20 cellular contexts compared by ENCODE assay signal in the genomic region with DNA sequence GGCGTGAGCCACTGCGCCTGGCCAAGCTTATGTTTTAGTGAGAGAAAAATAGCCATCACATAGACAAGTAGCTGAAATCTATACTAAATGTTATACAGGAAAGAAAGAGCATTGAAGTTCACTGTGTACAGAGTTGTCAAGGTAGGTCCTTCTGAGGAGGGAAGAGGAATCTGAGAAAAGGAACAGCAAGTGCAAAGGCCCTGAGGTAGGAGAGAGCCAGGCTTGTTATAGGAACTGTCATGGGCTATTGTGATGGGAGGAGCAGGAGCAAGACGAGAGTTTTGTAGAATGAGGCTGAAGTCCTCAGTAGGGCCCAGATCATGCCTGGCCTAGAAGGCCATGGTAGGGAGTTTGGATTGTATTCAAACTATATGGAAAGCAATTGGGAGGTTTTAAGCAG. TPM values are rescaled to one million over a fixed set of nuclear protein-coding genes. Genes with fewer than 3 reads are reported as not detected.
DNase-seq lines count a peak whose midpoint lies in the region; ATAC-seq, FAIRE-seq and TF ChIP-seq lines count a peak whose summit lies in the region.
"Had no signal": no experiment of that assay in that cellular context is flagged by ENCODE, and none has a peak within 500 bp of the region (broad histone marks: within the 10 kb centered on the region; RNA-seq: fewer than 3 reads in every experiment).

No MANE protein-coding gene starts in this region.

- no peak for TF ChIP-seq RAD21 in GM12878 (IDR thresholded peaks at IDR 0.05; ENCODE audit: insufficient read depth, low read depth, low read length)

- H3K9me3 Mint-ChIP-seq in T-helper 2 cell treated with Interferon-gamma antibody and Interleukin-4, amounts not matched to agents 5 μg/mL and 100 μg/mL, for 36 hours: no peaks in the 10 kb centered on the region
- no peaks in the 10 kb centered on the region for H3K9me3 Mint-ChIP-seq in IgD-negative memory B cell
- H3K9me3 Mint-ChIP-seq in natural killer cell treated with Interleukin-12 subunit alpha and Interleukin-12 subunit beta and Interleukin-15 and Interleukin-18, amount 100 ng/mL, for 72 hours: no peaks in the 10 kb centered on the region

- in situ Hi-C loops in GM12878 (cut with MboI): no loop called here

- intact Hi-C loops in GM12878 (cut with micrococcal nuclease; ENCODE audit: unreplicated experiment): no loop called here

- H4K20me1 ChIP-seq in GM12878 (ENCODE audit: control insufficient read depth, insufficient read depth): no peaks in the 10 kb centered on the region

- RAD21 ChIA-PET in GM12878 (lab: Charles Lee; ENCODE audit: unreplicated experiment): interaction anchor here (0.6 to 3.6 kb wide), 8 partner anchors 10 to 193 kb away, joined by 3 to 26 read pairs (median 6); no protein-coding TSS in a partner anchor

- H3K4me1 ChIP-seq in GM12878 (ENCODE audit: control insufficient read depth, insufficient read depth, low read length): peaks cover 37% of the 10 kb centered on the region
- H3K4me1 ChIP-seq: parathyroid adenoma had no signal

- peak overlapping the region; percentile 10 for H3K4me2 ChIP-seq in GM12878 (ENCODE audit: control insufficient read depth, insufficient read depth)
- H3K4me2 ChIP-seq: SK-N-SH had no signal

- peaks cover 73% of the 10 kb centered on the region for H3K79me2 ChIP-seq in GM12878 (ENCODE audit: control insufficient read depth, insufficient read depth, low read length)
- H3K79me2 ChIP-seq: parathyroid adenoma had no signal

- SMC1A ChIA-PET in GM12878 (lab: Charles Lee; ENCODE audit: uncharacterized antibody, unreplicated experiment): interaction anchor here (0.8 to 7.2 kb wide), 7 partner anchors 8 to 228 kb away, joined by 3 to 57 read pairs (median 10); a partner anchor contains a TSS

- no peaks in the 10 kb centered on the region for H3K9me3 ChIP-seq in GM12878 (replicated peaks; ENCODE audit: control insufficient read depth, insufficient read depth, low read length)
- H3K9me3 ChIP-seq: SK-N-SH, transverse colon had no signal

- H3K4me1 Mint-ChIP-seq in T-helper 2 cell treated with Interferon-gamma antibody and Interleukin-4, amounts not matched to agents 5 μg/mL and 100 μg/mL, for 36 hours (ENCODE audit: low read depth): peaks cover 66% of the 10 kb centered on the region
- H3K4me1 Mint-ChIP-seq in IgD-negative memory B cell: peaks cover 39 to 61% (median 39%) of the 10 kb centered on the region in 3 donors
- H3K4me1 Mint-ChIP-seq in natural killer cell treated with Interleukin-12 subunit alpha and Interleukin-12 subunit beta and Interleukin-15 and Interleukin-18, amount 100 ng/mL, for 72 hours (ENCODE audit: low read depth in 2 of 2): peaks cover 68 to 78% of the 10 kb centered on the region in 2 donors

- CTCF ChIA-PET in GM12878 (lab: Yijun Ruan, JAX): interaction anchor here (1.1 to 7.7 kb wide), 9 partner anchors 8 to 229 kb away, joined by 4 to 117 read pairs (median 6); no protein-coding TSS in a partner anchor

- peak overlapping the region; percentile 24 for H3K27ac ChIP-seq in GM12878 (ENCODE audit: control insufficient read depth, insufficient read depth)
- H3K27ac ChIP-seq: parathyroid adenoma, transverse colon had no signal

- peak overlapping the region; percentile 60 for H3K27ac Mint-ChIP-seq in T-helper 2 cell treated with Interferon-gamma antibody and Interleukin-4, amounts not matched to agents 5 μg/mL and 100 μg/mL, for 36 hours
- H3K27ac Mint-ChIP-seq in IgD-negative memory B cell: peak overlapping the region; percentile 95 to 99 (median 97)
- peak overlapping the region; percentile 99 for H3K27ac Mint-ChIP-seq in natural killer cell treated with Interleukin-12 subunit alpha and Interleukin-12 subunit beta and Interleukin-15 and Interleukin-18, amount 100 ng/mL, for 72 hours

- no peak for DNase-seq in T-helper 2 cell treated with Interferon-gamma antibody and Interleukin-4, amounts not matched to agents 5 μg/mL and 100 μg/mL, for 36 hours (ENCODE audit: low spot score)
- DNase-seq in T-helper 2 cell (no peak), GM12878 (ENCODE audit: low read depth, low spot score) (no peak), midbrain (lab: John Stamatoyannopoulos, UW) (no peak)
- DNase-seq in natural killer cell treated with Interleukin-12 subunit alpha and Interleukin-12 subunit beta and Interleukin-15 and Interleukin-18, amount 100 ng/mL, for 72 hours (ENCODE audit: low spot score): no peak
- DNase-seq: amygdala; left colon; NCI-H1092 treated with DMSO at 0.1 percent for 48 hours; NCI-H2171 treated with DMSO at 0.1 percent for 48 hours; SK-N-SH; stimulated activated CD4-positive, alpha-beta T cell treated with anti-CD3 and anti-CD28 coated beads, Interleukin-4, amount 100 ng/mL, for 4 hours; transverse colon had no signal

- H3K4me3 ChIP-seq in GM12878: peak overlapping the region; percentile 46
- H3K4me3 ChIP-seq: skin epidermis, transverse colon had no signal

- no peak for TF ChIP-seq EP300 in GM12878 (IDR thresholded peaks at IDR 0.05; ENCODE audit: borderline replicate concordance in 1 of 2, control insufficient read depth in 1 of 2, low read depth in 2 of 2, low read length in 2 of 2)

- peaks cover 59% of the 10 kb centered on the region for H3K36me3 Mint-ChIP-seq in T-helper 2 cell treated with Interferon-gamma antibody and Interleukin-4, amounts not matched to agents 5 μg/mL and 100 μg/mL, for 36 hours (ENCODE audit: low read depth)
- H3K36me3 Mint-ChIP-seq in IgD-negative memory B cell: peaks cover 4% of the 10 kb centered on the region
- H3K36me3 Mint-ChIP-seq in natural killer cell treated with Interleukin-12 subunit alpha and Interleukin-12 subunit beta and Interleukin-15 and Interleukin-18, amount 100 ng/mL, for 72 hours: peaks cover 29% of the 10 kb centered on the region

- no peak for ATAC-seq in GM12878
- no peak for ATAC-seq in natural killer cell treated with Interleukin-12 subunit alpha and Interleukin-12 subunit beta and Interleukin-15 and Interleukin-18, amount 100 ng/mL, for 72 hours
- no peak for ATAC-seq in HG02938 (IDR thresholded peaks at IDR 0.05; ENCODE audit: unreplicated experiment)
- ATAC-seq in GM18511 (IDR thresholded peaks at IDR 0.05; ENCODE audit: unreplicated experiment): no peak
- ATAC-seq: left colon had no signal

- no peaks in the 10 kb centered on the region for H3K27me3 ChIP-seq in GM12878 (replicated peaks in 1 of 2; ENCODE audit: control insufficient read depth in 2 of 2, insufficient read depth in 2 of 2, low read length in 1 of 2)
- H3K27me3 ChIP-seq: transverse colon had no signal

- H2AFZ ChIP-seq in GM12878 (ENCODE audit: control insufficient read depth, low read depth, low read length): no peak overlapping the region
- H2AFZ ChIP-seq: parathyroid adenoma had no signal

- BruUV-seq in GM12878 (replicated peaks; lab: Mats Ljungman, UMichigan): no TSS peak

- 98% methylated on average over 3 of the region's 3 CpGs for WGBS in GM12878 (ENCODE audit: insufficient coverage, insufficient replicate concordance, low lambda C conversion rate, missing lambda C conversion rate)

- H3K36me3 ChIP-seq in GM12878 (ENCODE audit: control insufficient read depth in 2 of 2, insufficient read depth in 2 of 2, low read length in 1 of 2): peaks cover 5 to 27% of the 10 kb centered on the region in 2 experiments

- no peak overlapping the region for H3K4me3 Mint-ChIP-seq in T-helper 2 cell treated with Interferon-gamma antibody and Interleukin-4, amounts not matched to agents 5 μg/mL and 100 μg/mL, for 36 hours
- H3K4me3 Mint-ChIP-seq in IgD-negative memory B cell: peak overlapping the region in 2 of 4 donors; percentile 61 to 81
- H3K4me3 Mint-ChIP-seq in natural killer cell treated with Interleukin-12 subunit alpha and Interleukin-12 subunit beta and Interleukin-15 and Interleukin-18, amount 100 ng/mL, for 72 hours: peak overlapping the region; percentile 83

- TF ChIP-seq CTCF in GM12878 (IDR thresholded peaks at IDR 0.05 in 2 of 3, conservative IDR thresholded peaks at IDR 0.05 in 1 of 3; ENCODE audit: control insufficient read depth in 2 of 3, extremely low read depth in 1 of 3, insufficient read depth in 1 of 3, low read depth in 3 of 3, low read length in 3 of 3): no peak

- H3K27me3 Mint-ChIP-seq in T-helper 2 cell treated with Interferon-gamma antibody and Interleukin-4, amounts not matched to agents 5 μg/mL and 100 μg/mL, for 36 hours (ENCODE audit: low read depth): no peaks in the 10 kb centered on the region
- H3K27me3 Mint-ChIP-seq in IgD-negative memory B cell: no peaks in the 10 kb centered on the region
- no peaks in the 10 kb centered on the region for H3K27me3 Mint-ChIP-seq in natural killer cell treated with Interleukin-12 subunit alpha and Interleukin-12 subunit beta and Interleukin-15 and Interleukin-18, amount 100 ng/mL, for 72 hours

- FAIRE-seq in GM12878 (lab: Jason Lieb, UNC): no peak
- FAIRE-seq: endometrium, RCC 7860 had no signal

- TF ChIP-seq POLR2A in GM12878 (IDR thresholded peaks at IDR 0.05; ENCODE audit: low read depth, low read length): no peak

- POLR2A ChIA-PET in GM12878 (lab: Charles Lee): interaction anchor here (0.5 to 7.6 kb wide), 7 partner anchors 8 to 392 kb away, joined by 3 to 56 read pairs (median 6); no protein-coding TSS in a partner anchor

- no peak overlapping the region; the same call in 1 of the 2 replicates for H3K9ac ChIP-seq in GM12878 (ENCODE audit: control insufficient read depth, insufficient read depth, low read length)
- H3K9ac ChIP-seq: parathyroid adenoma, SK-N-SH had no signal

RNA-seq across cellular contexts. Expression of a gene that starts 4.6 kb away (rescaled TPM):
- polyA plus RNA-seq in IgD-negative memory B cell: 4.3 TPM
- 51.2 and 54.8 TPM in 2 replicates for total RNA-seq in GM12878 (2013; cell fraction: nucleolus; rRNA removed)
- total RNA-seq in GM12878 (2014; rRNA removed): 22.0 and 25.0 TPM in 2 replicates
- total RNA-seq in GM12878 (2014; rRNA removed; fragmentation: Illumina TruSeq; extraction: Trizol): 17.3 and 17.6 TPM in 2 replicates
- total RNA-seq in GM12878 (2021): 34.4 and 35.9 TPM in 2 replicates
- 7.9 TPM for polyA plus RNA-seq in GM12878 (2011; ENCODE audit: low read depth)
- polyA plus RNA-seq in GM12878 (2011; rRNA removed): 41.8 and 81.2 TPM in 2 replicates
- 113 and 114 TPM in 2 replicates for polyA plus RNA-seq in GM12878 (2011; cell fraction: cytosol; rRNA removed)
- polyA plus RNA-seq in GM12878 (2011; cell fraction: nucleus; rRNA removed): 122 and 163 TPM in 2 replicates
- polyA plus RNA-seq in GM12878 (2012): 30.3 and 34.7 TPM in 2 replicates
- polyA plus RNA-seq in GM12878 (2014; fragmentation: Illumina TruSeq; extraction: Trizol): 31.7 and 39.1 TPM in 2 replicates
- 1 to 10 TPM in 1 of 2 experiments, under 1 TPM in 1; 0.40 to 1.2 TPM for polyA plus RNA-seq in GM12878 (2014; fragmentation: Nextera tagmentation; extraction: Ambion mirVana)
- polyA plus RNA-seq in GM12878 (2014; rRNA removed): 40.7 and 42.7 TPM in 2 replicates
- 1 to 10 TPM; 1.3 to 2.0 TPM for polyA plus RNA-seq in GM12878 (2016; fragmentation: Nextera tagmentation; extraction: Ambion mirVana)
- 65.5 and 92.0 TPM in 2 replicates for polyA minus RNA-seq in GM12878 (2011; rRNA and poly(A)+ RNA removed)
- 22.5 and 32.2 TPM in 2 replicates for polyA minus RNA-seq in GM12878 (2011; cell fraction: cytosol; rRNA and poly(A)+ RNA removed)
- polyA minus RNA-seq in GM12878 (2011; cell fraction: nucleus; rRNA and poly(A)+ RNA removed): 14.6 and 18.0 TPM in 2 replicates
- 100 to 1,000 TPM in 1 of 2 donors, 10 to 100 TPM in 1; 87.2 to 106 TPM for total RNA-seq in natural killer cell treated with Interleukin-12 subunit alpha and Interleukin-12 subunit beta and Interleukin-15 and Interleukin-18, amount 100 ng/mL, for 72 hours

RNA-seq across cellular contexts. Expression of a gene that starts 31.9 kb away (rescaled TPM):
- polyA plus RNA-seq in IgD-negative memory B cell (not detected), GM12878 (2011; rRNA removed) (0.06 and 0.19 TPM in 2 replicates), GM12878 (2014; fragmentation: Illumina TruSeq; extraction: Trizol) (0.14 and 1.2 TPM in 2 replicates), GM12878 (2014; fragmentation: Nextera tagmentation; extraction: Ambion mirVana) (under 1 TPM; 0.27 to 0.33 TPM), GM12878 (2014; rRNA removed) (2.7 and 3.2 TPM in 2 replicates), GM12878 (2016; fragmentation: Nextera tagmentation; extraction: Ambion mirVana) (under 1 TPM; 0.63 to 0.82 TPM)
- 0.64 and 1.1 TPM in 2 replicates for total RNA-seq in GM12878 (2013; cell fraction: nucleolus; rRNA removed)
- total RNA-seq in GM12878 (2014; rRNA removed) (2.0 and 2.7 TPM in 2 replicates), GM12878 (2014; rRNA removed; fragmentation: Illumina TruSeq; extraction: Trizol) (1.7 and 2.1 TPM in 2 replicates), GM12878 (2021) (2.9 and 4.1 TPM in 2 replicates)
- 0.71 TPM for polyA plus RNA-seq in GM12878 (2011; ENCODE audit: low read depth)
- 0.10 and 0.13 TPM in 2 replicates for polyA plus RNA-seq in GM12878 (2011; cell fraction: cytosol; rRNA removed)
- polyA plus RNA-seq in GM12878 (2011; cell fraction: nucleus; rRNA removed): 0.24 and 0.48 TPM in 2 replicates
- 3.6 and 3.8 TPM in 2 replicates for polyA plus RNA-seq in GM12878 (2012)
- 0.26 TPM in 1 of 2 replicates, not detected in the other for polyA minus RNA-seq in GM12878 (2011; rRNA and poly(A)+ RNA removed)
- polyA minus RNA-seq in GM12878 (2011; cell fraction: cytosol; rRNA and poly(A)+ RNA removed): 3.7 and 4.8 TPM in 2 replicates
- 0.85 and 1.3 TPM in 2 replicates for polyA minus RNA-seq in GM12878 (2011; cell fraction: nucleus; rRNA and poly(A)+ RNA removed)
- total RNA-seq in natural killer cell treated with Interleukin-12 subunit alpha and Interleukin-12 subunit beta and Interleukin-15 and Interleukin-18, amount 100 ng/mL, for 72 hours: under 1 TPM; 0.50 to 0.56 TPM
- total RNA-seq: cerebellum had no signal

RNA-seq across cellular contexts. Expression of a gene that starts 43.3 kb away (rescaled TPM):
- polyA plus RNA-seq in IgD-negative memory B cell: 10.6 TPM
- 25.1 and 27.4 TPM in 2 replicates for total RNA-seq in GM12878 (2013; cell fraction: nucleolus; rRNA removed)
- total RNA-seq in GM12878 (2014; rRNA removed): 13.5 and 15.4 TPM in 2 replicates
- total RNA-seq in GM12878 (2014; rRNA removed; fragmentation: Illumina TruSeq; extraction: Trizol): 10.9 and 11.1 TPM in 2 replicates
- 10.4 and 10.7 TPM in 2 replicates for total RNA-seq in GM12878 (2021)
- 8.8 TPM for polyA plus RNA-seq in GM12878 (2011; ENCODE audit: low read depth)
- polyA plus RNA-seq in GM12878 (2011; rRNA removed): 11.0 and 17.3 TPM in 2 replicates
- 18.7 and 19.3 TPM in 2 replicates for polyA plus RNA-seq in GM12878 (2011; cell fraction: cytosol; rRNA removed)
- polyA plus RNA-seq in GM12878 (2011; cell fraction: nucleus; rRNA removed): 14.3 and 16.5 TPM in 2 replicates
- 12.6 and 14.0 TPM in 2 replicates for polyA plus RNA-seq in GM12878 (2012)
- 10.4 and 11.2 TPM in 2 replicates for polyA plus RNA-seq in GM12878 (2014; fragmentation: Illumina TruSeq; extraction: Trizol)
- 10 to 100 TPM in 1 of 2 experiments, 1 to 10 TPM in 1; 8.8 to 12.8 TPM for polyA plus RNA-seq in GM12878 (2014; fragmentation: Nextera tagmentation; extraction: Ambion mirVana)
- polyA plus RNA-seq in GM12878 (2014; rRNA removed): 8.0 and 9.8 TPM in 2 replicates
- 10 to 100 TPM; 15.8 to 18.1 TPM for polyA plus RNA-seq in GM12878 (2016; fragmentation: Nextera tagmentation; extraction: Ambion mirVana)
- 17.5 and 26.6 TPM in 2 replicates for polyA minus RNA-seq in GM12878 (2011; rRNA and poly(A)+ RNA removed)
- 4.3 and 5.8 TPM in 2 replicates for polyA minus RNA-seq in GM12878 (2011; cell fraction: cytosol; rRNA and poly(A)+ RNA removed)
- 11.5 and 19.5 TPM in 2 replicates for polyA minus RNA-seq in GM12878 (2011; cell fraction: nucleus; rRNA and poly(A)+ RNA removed)
- 10 to 100 TPM; 44.3 to 60.2 TPM for total RNA-seq in natural killer cell treated with Interleukin-12 subunit alpha and Interleukin-12 subunit beta and Interleukin-15 and Interleukin-18, amount 100 ng/mL, for 72 hours

RNA-seq across cellular contexts. Expression of a gene that starts 59.0 kb away (rescaled TPM):
- polyA plus RNA-seq in IgD-negative memory B cell: 20.3 TPM
- total RNA-seq in GM12878 (2013; cell fraction: nucleolus; rRNA removed): 24.6 and 26.1 TPM in 2 replicates
- 17.6 and 20.6 TPM in 2 replicates for total RNA-seq in GM12878 (2014; rRNA removed)
- 12.2 and 15.8 TPM in 2 replicates for total RNA-seq in GM12878 (2014; rRNA removed; fragmentation: Illumina TruSeq; extraction: Trizol)
- 41.1 and 47.8 TPM in 2 replicates for total RNA-seq in GM12878 (2021)
- 13.2 TPM for polyA plus RNA-seq in GM12878 (2011; ENCODE audit: low read depth)
- polyA plus RNA-seq in GM12878 (2011; rRNA removed): 28.3 and 61.4 TPM in 2 replicates
- 36.2 and 80.1 TPM in 2 replicates for polyA plus RNA-seq in GM12878 (2011; cell fraction: cytosol; rRNA removed)
- polyA plus RNA-seq in GM12878 (2011; cell fraction: nucleus; rRNA removed): 46.9 and 50.6 TPM in 2 replicates
- 17.1 and 27.9 TPM in 2 replicates for polyA plus RNA-seq in GM12878 (2012)
- polyA plus RNA-seq in GM12878 (2014; fragmentation: Illumina TruSeq; extraction: Trizol): 15.3 and 17.7 TPM in 2 replicates
- polyA plus RNA-seq in GM12878 (2014; fragmentation: Nextera tagmentation; extraction: Ambion mirVana): 10 to 100 TPM in 1 of 2 experiments, 1 to 10 TPM in 1; 8.3 to 17.4 TPM
- polyA plus RNA-seq in GM12878 (2014; rRNA removed): 28.9 and 32.7 TPM in 2 replicates
- polyA plus RNA-seq in GM12878 (2016; fragmentation: Nextera tagmentation; extraction: Ambion mirVana): 10 to 100 TPM; 51.1 to 59.7 TPM
- 57.9 and 58.4 TPM in 2 replicates for polyA minus RNA-seq in GM12878 (2011; rRNA and poly(A)+ RNA removed)
- 22.7 and 26.0 TPM in 2 replicates for polyA minus RNA-seq in GM12878 (2011; cell fraction: cytosol; rRNA and poly(A)+ RNA removed)
- polyA minus RNA-seq in GM12878 (2011; cell fraction: nucleus; rRNA and poly(A)+ RNA removed): 16.3 and 21.7 TPM in 2 replicates
- total RNA-seq in natural killer cell treated with Interleukin-12 subunit alpha and Interleukin-12 subunit beta and Interleukin-15 and Interleukin-18, amount 100 ng/mL, for 72 hours: 10 to 100 TPM; 52.6 to 58.0 TPM
